31 cellular contexts compared by ENCODE assay signal in genomic region chr21:41809891-41810596, GRCh38. TPM values are rescaled to one million over a fixed set of nuclear protein-coding genes. Genes with fewer than 3 reads are reported as not detected.
"Had no signal": no experiment of that assay in that cellular context is flagged by ENCODE, and none has a peak within 500 bp of the region (broad histone marks: within the 10 kb centered on the region; RNA-seq: fewer than 3 reads in every experiment).

No MANE protein-coding gene starts in this region.

- H3K27me3 ChIP-seq: adrenal gland, body of pancreas, breast epithelium, SJCRH30 had no signal

- H3K36me3 ChIP-seq: breast epithelium, SJCRH30 had no signal

- DNase-seq: activated CD4-positive, alpha-beta memory T cell treated with anti-CD3 and anti-CD28 coated beads for 36 hours; activated CD4-positive, alpha-beta T cell treated with anti-CD3 and anti-CD28 coated beads for 36 hours; activated CD4-positive, alpha-beta T cell treated with anti-CD3 and anti-CD28 coated beads, Interleukin-2, amount 10 ng/mL, durations not matched to agents 7 days and 5 days; activated CD8-positive, alpha-beta memory T cell treated with anti-CD3 and anti-CD28 coated beads, Interleukin-2, amount 50 U/mL, for 4 hours; activated gamma-delta T cell treated with Interleukin-2 at 50 U/mL for 16 hours; activated naive CD4-positive, alpha-beta T cell treated with anti-CD3 and anti-CD28 coated beads for 36 hours; activated T-cell treated with anti-CD3 and anti-CD28 coated beads for 4 hours; activated T-cell treated with anti-CD3 and anti-CD28 coated beads, Interleukin-2, amount 50 U/mL, for 4 hours; adrenal gland; body of pancreas; Karpas-422; NCI-H1105; NCI-H1436; NCI-H1694; NCI-H1930; NCI-H2081 treated with DMSO at 0.1 percent for 48 hours; NCI-H226; NCI-H446 treated with DMSO at 0.1 percent for 48 hours; NCI-H524; NCI-H69; NCI-H82; SHP77; SJCRH30 had no signal

- H3K4me1 ChIP-seq: adrenal gland, body of pancreas, breast epithelium, SJCRH30 had no signal

- H3K4me3 ChIP-seq: adrenal gland, body of pancreas, breast epithelium, SJCRH30, SK-N-MC had no signal

- H3K9me3 ChIP-seq: adrenal gland, body of pancreas, breast epithelium, SJCRH30 had no signal

- H3K27ac ChIP-seq: adrenal gland, body of pancreas, breast epithelium, SJCRH30 had no signal

- ATAC-seq: activated CD4-positive, alpha-beta T cell treated with anti-CD3 and anti-CD28 coated beads for 36 hours; activated CD4-positive, CD25-positive, alpha-beta regulatory T cell treated with anti-CD3 and anti-CD28 coated beads, Interleukin-2, amount 50 U/mL, for 24 hours; activated naive CD4-positive, alpha-beta T cell treated with anti-CD3 and anti-CD28 coated beads, Interleukin-2, amount 50 U/mL, for 72 hours; activated T-cell treated with anti-CD3 and anti-CD28 coated beads, Interleukin-2, amount 50 U/mL, for 4 hours; body of pancreas; Panc1; WTC11 had no signal

RNA-seq across cellular contexts. Expression of gene RIPK4, which starts 43.2 kb away (rescaled TPM):
- total RNA-seq: activated T-helper 1 cell treated with anti-CD3 and anti-CD28 coated beads, Interleukin-12 subunit alpha, Interleukin-12 subunit beta, Interleukin-2, Interleukin-4 antibody, amounts not matched to agents 30 ng/mL and 10 ng/mL and 1 ng/mL, durations not matched to agents 14 hours and 24 hours and 36 hours; SJCRH30; T-helper 1 cell treated with Interleukin-12 subunit alpha and Interleukin-12 subunit beta and Interleukin-4 antibody, amounts not matched to agents 30 ng/mL and 1 ng/mL, for 36 hours had no signal
